1 cellular context compared by ENCODE assay signal in the genomic region with DNA sequence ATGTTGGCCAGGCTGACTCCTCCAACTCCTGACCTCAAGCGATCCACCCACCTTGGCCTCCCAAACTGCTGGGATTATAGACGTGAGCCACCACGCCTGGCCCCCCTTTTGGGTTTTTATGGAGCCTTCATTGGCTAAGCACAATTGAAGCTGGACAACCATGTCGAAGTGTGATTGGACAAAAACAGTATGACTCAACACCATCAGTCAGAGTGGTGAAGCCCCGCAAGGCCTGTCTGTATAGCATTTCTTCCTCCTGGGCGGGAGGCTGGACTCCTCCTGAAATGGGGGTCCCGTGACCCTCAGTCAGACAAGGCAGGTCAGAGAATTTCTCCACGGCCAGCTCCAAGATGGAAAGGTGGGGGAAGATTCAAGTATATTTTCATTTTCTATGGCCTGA.
TF ChIP-seq lines count a peak whose summit lies in the region.

No MANE protein-coding gene starts in this region.

TF ChIP-seq in K562, 482 proteins besides CTCF, POLR2A, EP300 and RAD21 (continued from another document):
- TF ChIP-seq, protein P1, sequence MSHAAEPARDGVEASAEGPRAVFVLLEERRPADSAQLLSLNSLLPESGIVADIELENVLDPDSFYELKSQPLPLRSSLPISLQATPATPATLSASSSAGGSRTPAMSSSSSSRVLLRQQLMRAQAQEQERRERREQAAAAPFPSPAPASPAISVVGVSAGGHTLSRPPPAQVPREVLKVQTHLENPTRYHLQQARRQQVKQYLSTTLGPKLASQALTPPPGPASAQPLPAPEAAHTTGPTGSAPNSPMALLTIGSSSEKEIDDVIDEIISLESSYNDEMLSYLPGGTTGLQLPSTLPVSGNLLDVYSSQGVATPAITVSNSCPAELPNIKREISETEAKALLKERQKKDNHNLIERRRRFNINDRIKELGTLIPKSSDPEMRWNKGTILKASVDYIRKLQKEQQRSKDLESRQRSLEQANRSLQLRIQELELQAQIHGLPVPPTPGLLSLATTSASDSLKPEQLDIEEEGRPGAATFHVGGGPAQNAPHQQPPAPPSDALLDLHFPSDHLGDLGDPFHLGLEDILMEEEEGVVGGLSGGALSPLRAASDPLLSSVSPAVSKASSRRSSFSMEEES (CRISPR knock-in tag; IDR thresholded peaks at IDR 0.05), result no peak
- TF ChIP-seq BHLHE40 (IDR thresholded peaks at IDR 0.05; ENCODE audit: low read length), result no peak
- TF ChIP-seq FOS (IDR thresholded peaks at IDR 0.05; ENCODE audit: extremely low read depth, insufficient read length), result no peak
- no peak for TF ChIP-seq ZNF644 (tag; IDR thresholded peaks at IDR 0.05; ENCODE audit: low read depth)
- no peak for TF ChIP-seq SMAD1 (IDR thresholded peaks at IDR 0.05; ENCODE audit: low read depth, low read length, partially characterized antibody)
- TF ChIP-seq CREBBP (IDR thresholded peaks at IDR 0.05; ENCODE audit: low read depth, low read length), result no peak
